8 cellular contexts compared by ENCODE assay signal in the genomic region with DNA sequence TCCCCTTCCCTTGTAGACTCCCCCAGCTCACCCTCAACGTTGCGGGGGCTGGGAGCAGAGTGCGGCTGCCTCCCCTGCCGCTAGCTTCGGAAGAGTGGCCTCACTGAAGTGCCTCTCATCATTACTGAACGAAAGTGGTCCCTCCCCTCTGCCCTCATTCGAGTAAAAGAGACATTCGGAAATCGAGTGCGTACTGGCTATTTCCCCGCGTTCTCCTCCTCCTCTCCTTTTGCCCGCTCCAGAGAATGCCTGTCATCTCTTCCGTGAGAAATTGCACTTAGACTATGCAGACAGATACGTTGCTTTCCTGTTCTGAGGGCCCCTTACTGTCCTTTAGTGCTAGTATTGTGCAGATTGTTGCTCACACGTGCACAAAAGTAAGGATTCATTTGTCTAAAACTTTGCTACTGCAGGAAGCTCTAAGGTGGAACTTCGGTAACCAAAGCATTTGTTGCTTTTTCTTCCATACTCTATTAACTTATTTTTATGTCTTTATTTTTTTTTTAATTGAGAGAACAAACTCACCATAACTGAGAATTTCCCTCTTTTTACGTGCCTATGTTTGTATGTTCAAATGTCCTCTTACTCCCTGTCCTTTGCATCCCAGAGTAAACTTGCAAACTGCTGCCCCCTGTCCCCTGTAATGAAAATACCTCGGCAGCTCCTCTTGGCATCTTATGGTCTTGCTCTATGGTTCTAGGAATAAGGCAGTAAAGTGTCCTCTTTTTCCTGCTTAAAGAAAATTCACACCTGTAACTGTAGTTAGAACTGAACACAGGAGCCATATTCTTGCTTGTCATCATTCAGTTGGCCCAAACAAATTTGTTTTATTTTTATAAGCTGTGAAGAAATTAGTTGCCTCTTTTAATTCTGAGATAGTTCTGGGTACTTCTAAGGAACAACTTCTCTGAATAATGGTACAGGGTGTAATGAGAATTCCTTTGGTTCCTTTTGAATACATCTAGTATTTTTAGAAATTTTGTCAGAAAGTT. TPM values are rescaled to one million over a fixed set of nuclear protein-coding genes. Genes with fewer than 3 reads are reported as not detected.
DNase-seq lines count a peak whose midpoint lies in the region; ATAC-seq, FAIRE-seq and TF ChIP-seq lines count a peak whose summit lies in the region.

No MANE protein-coding gene starts in this region.

- peak; percentile 58 for DNase-seq in Panc1 (ENCODE audit: low read depth, low spot score)
- peak; percentile 25 for DNase-seq in amniotic stem cell (lab: John Stamatoyannopoulos, UW)
- DNase-seq in right atrium auricular region (ENCODE audit: low spot score), result no peak
- peak; percentile 67 for DNase-seq in prostate gland (ENCODE audit: low spot score)
- no peak for DNase-seq in HPDE6-E6E7 (ENCODE audit: extremely low spot score)

- H3K27ac ChIP-seq in Panc1 (ENCODE audit: low read length) (peak overlapping the region; percentile 80), right atrium auricular region (peak overlapping the region; percentile 93 to 96), prostate gland (peak overlapping the region; percentile 96 to 97)

- CTCF ChIA-PET in Panc1 (lab: Charles Lee), result interaction anchor here (0.9 to 1.2 kb wide), 2 partner anchors 62 to 242 kb away, joined by 3 to 8 read pairs; no protein-coding TSS in a partner anchor

- H3K9me3 ChIP-seq in Panc1 (ENCODE audit: control insufficient read depth, insufficient read depth, low read depth, low read length) (no peaks in the 10 kb centered on the region), right atrium auricular region (no peaks in the 10 kb centered on the region), prostate gland (no peaks in the 10 kb centered on the region)

- in situ Hi-C loops in Panc1 (cut with HindIII; ENCODE audit: low pct_unique_long_range_greater_than_20kb, low sequenced_read_pairs), result no loop called here

- H3K9me3 Mint-ChIP-seq in IgD-negative memory B cell, result no peaks in the 10 kb centered on the region

- no peaks in the 10 kb centered on the region; the same call in 1 of the 2 replicates for H3K36me3 ChIP-seq in Panc1 (ENCODE audit: control insufficient read depth, insufficient read depth, low read length)
- H3K36me3 ChIP-seq in right atrium auricular region, result no peaks in the 10 kb centered on the region
- H3K36me3 ChIP-seq in prostate gland, result no peaks in the 10 kb centered on the region

- POLR2A ChIA-PET in Panc1 (lab: Charles Lee), result no interaction called here

- ATAC-seq in GM21528 (IDR thresholded peaks at IDR 0.05; ENCODE audit: low FRiP score, unreplicated experiment), result peak; percentile 45
- ATAC-seq in Panc1, result peak; percentile 57

- BruUV-seq in Panc1 (replicated peaks; lab: Mats Ljungman, UMichigan), result no TSS peak

- H3K4me1 Mint-ChIP-seq in IgD-negative memory B cell, result peaks cover 24 to 31% (median 27%) of the 10 kb centered on the region in 3 donors

- peak overlapping the region; percentile 88 to 97 (median 90) for H3K27ac Mint-ChIP-seq in IgD-negative memory B cell

- peaks cover 3% of the 10 kb centered on the region for H3K36me3 Mint-ChIP-seq in IgD-negative memory B cell

- no peaks in the 10 kb centered on the region for H3K27me3 Mint-ChIP-seq in IgD-negative memory B cell

- TF ChIP-seq CTCF in Panc1 (IDR thresholded peaks at IDR 0.05) (peak; percentile 78), right atrium auricular region (IDR thresholded peaks at IDR 0.05) (peak; percentile 55 to 73), prostate gland (IDR thresholded peaks at IDR 0.05) (peak in 3 of 4 experiments; percentile 41 to 59 (median 54))

- H3K4me3 ChIP-seq in Panc1 (ENCODE audit: low read depth in 2 of 2, low read length in 2 of 2) (peak overlapping the region; percentile 67 to 94), right atrium auricular region (peak overlapping the region; percentile 95 to 99), prostate gland (peak overlapping the region; percentile 95)

- H3K4me1 ChIP-seq in Panc1 (ENCODE audit: control insufficient read depth, insufficient read depth, low read length), result peaks cover 18% of the 10 kb centered on the region
- H3K4me1 ChIP-seq in right atrium auricular region, result peaks cover 0 to 28% of the 10 kb centered on the region in 2 donors
- H3K4me1 ChIP-seq in prostate gland (replicated peaks), result peaks cover 3% of the 10 kb centered on the region

- intact Hi-C loops in Panc1 (cut with micrococcal nuclease; ENCODE audit: unreplicated experiment) (loop anchor here (2.0 to 5.0 kb wide), 2 partner anchors 62 to 380 kb away; no protein-coding TSS in a partner anchor), prostate gland (cut with DNase I) (loop anchor here (10.0 kb wide), 1 partner anchor 282 kb away; a partner anchor contains a TSS)

- FAIRE-seq in G401.6 (lab: Jason Lieb, UNC), result peak; percentile 92

- under 1% methylated on average over 18 of the region's 19 CpGs for WGBS in prostate gland

- TF ChIP-seq POLR2A in prostate gland (IDR thresholded peaks at IDR 0.05), result no peak

- peak overlapping the region; percentile 90 to 98 (median 94) for H3K4me3 Mint-ChIP-seq in IgD-negative memory B cell

- no peaks in the 10 kb centered on the region for H3K27me3 ChIP-seq in Panc1 (ENCODE audit: control insufficient read depth, insufficient read depth, low read length)
- H3K27me3 ChIP-seq in right atrium auricular region, result no peaks in the 10 kb centered on the region
- H3K27me3 ChIP-seq in prostate gland (replicated peaks; ENCODE audit: insufficient read depth), result no peaks in the 10 kb centered on the region

RNA-seq across cellular contexts. Expression of a gene that starts 1.1 kb away (rescaled TPM):
- polyA plus RNA-seq in IgD-negative memory B cell, result 10.5 TPM
- total RNA-seq in Panc1 (2021; ENCODE audit: unreplicated experiment) (49.3 TPM), right atrium auricular region (10 to 100 TPM; 15.6 to 17.2 TPM), prostate gland (10 to 100 TPM; 26.2 to 59.2 TPM)
- polyA plus RNA-seq in Panc1 (2012; ENCODE audit: insufficient read length), result 19.3 TPM

Comparison
In these comparisons a context has a peak if more than half of its experiments do, and no peak if none do; other contexts are left out.
1. DNase-seq: peak in Panc1 (single experiment), amniotic stem cell (single experiment) and prostate gland (single experiment); none in right atrium auricular region (single experiment) and HPDE6-E6E7 (single experiment).
2. Peak in every context shown above with its lines, with median percentiles within 50 percentile points of each other: H3K27ac ChIP-seq, H3K4me3 ChIP-seq and CTCF ChIP-seq.